Comparison of ENCODE assay signal across 8 cellular contexts in the genomic region with DNA sequence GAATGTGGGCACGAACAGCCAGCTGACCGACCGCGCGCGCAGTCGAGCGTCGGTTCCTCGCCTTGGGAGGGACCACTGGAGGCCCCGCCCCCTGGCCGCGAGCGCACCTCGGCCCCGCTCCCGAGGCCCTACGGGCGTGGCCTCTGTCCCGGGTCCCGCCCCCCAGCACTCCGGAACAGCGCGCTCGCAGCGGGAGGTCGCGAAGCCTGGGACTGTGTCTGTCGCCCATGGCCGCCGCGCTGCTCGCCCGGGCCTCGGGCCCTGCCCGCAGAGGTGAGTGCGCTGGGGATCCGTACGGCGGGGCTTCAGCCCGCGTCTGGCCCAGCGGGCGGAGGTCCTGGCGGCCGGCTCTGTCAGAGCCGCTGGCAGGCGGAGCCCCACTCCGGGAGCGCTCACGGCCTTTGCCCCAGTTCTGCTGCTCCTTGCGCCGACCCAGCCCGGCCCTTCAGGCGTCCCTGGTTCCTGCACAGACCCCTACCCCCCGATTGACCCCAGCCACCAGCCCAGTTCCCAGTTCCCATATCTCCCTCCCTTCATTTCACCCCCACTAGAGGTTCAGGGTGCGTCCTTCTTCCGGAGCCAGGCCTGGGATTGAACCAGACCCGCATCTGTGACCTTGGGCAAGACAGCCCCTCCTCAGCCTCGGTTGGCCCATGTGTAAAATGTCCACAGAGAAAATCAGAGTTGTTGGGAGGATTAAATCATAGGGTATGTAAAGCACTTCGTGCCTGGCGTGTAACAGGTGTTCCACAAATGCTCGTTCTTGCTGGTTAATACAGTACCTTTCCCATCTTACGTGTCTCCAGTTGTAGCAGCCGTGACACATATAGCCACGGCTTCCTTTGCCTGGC. TPM values are rescaled to one million over a fixed set of nuclear protein-coding genes. Genes with fewer than 3 reads are reported as not detected.
DNase-seq lines count a peak whose midpoint lies in the region; ATAC-seq and TF ChIP-seq lines count a peak whose summit lies in the region.

Gene ACADS, plus strand, starts transcription at position 168 of the 851 bp plus-strand sequence. Its CDS starts 60 bp downstream, at position 228.

- H3K9me3 ChIP-seq in HUES6 (ENCODE audit: control insufficient read depth, insufficient read depth, low read depth, low read length) (no peaks in the 10 kb centered on the region), OCI-LY7 (ENCODE audit: low read length) (no peaks in the 10 kb centered on the region), mucosa of rectum (ENCODE audit: control insufficient read depth in 2 of 2, low read length in 2 of 2) (no peaks in the 10 kb centered on the region)

- no peaks in the 10 kb centered on the region for H3K79me2 ChIP-seq in OCI-LY7 (ENCODE audit: insufficient read depth, low read depth, low read length)

- H3K4me3 ChIP-seq in HUES6 (ENCODE audit: low read depth, low read length), result peak within 1 kb of the TSS; percentile 72
- peak within 1 kb of the TSS; percentile 64 for H3K4me3 ChIP-seq in OCI-LY7 (ENCODE audit: low read depth, low read length, poor library complexity, severe bottlenecking)
- peak within 1 kb of the TSS; percentile 74 to 84 for H3K4me3 ChIP-seq in mucosa of rectum (ENCODE audit: low read length in 2 of 2)

- H3K4me2 ChIP-seq in OCI-LY7 (ENCODE audit: low read length), result peak within 1 kb of the TSS; percentile 69

- ATAC-seq in GM21423 (IDR thresholded peaks at IDR 0.05; ENCODE audit: unreplicated experiment), result peak; percentile 96

- H3K36me3 ChIP-seq in HUES6 (ENCODE audit: control insufficient read depth, insufficient read depth, low read length) (peaks cover 34% of the 10 kb centered on the region), OCI-LY7 (ENCODE audit: insufficient read depth, low read length) (peaks cover 38% of the 10 kb centered on the region), mucosa of rectum (ENCODE audit: control insufficient read depth in 2 of 2, insufficient read depth in 2 of 2, low read length in 2 of 2) (peaks cover 29 to 47% of the 10 kb centered on the region in 2 donors)

- peaks cover 11% of the 10 kb centered on the region; the same call in 1 of the 2 replicates for H3K4me1 ChIP-seq in HUES6 (ENCODE audit: control insufficient read depth, insufficient read depth, low read length)
- peaks cover 33% of the 10 kb centered on the region for H3K4me1 ChIP-seq in OCI-LY7 (ENCODE audit: insufficient read depth, low read length, poor library complexity, severe bottlenecking)
- peaks cover 19 to 20% of the 10 kb centered on the region in 2 donors for H3K4me1 ChIP-seq in mucosa of rectum (ENCODE audit: control insufficient read depth in 2 of 2, insufficient read depth in 2 of 2, low read length in 2 of 2)

- TF ChIP-seq POLR2A in erythroblast (IDR thresholded peaks at IDR 0.05; ENCODE audit: low read length), result peak; percentile 71

- intact Hi-C loops in OCI-LY7 (cut with micrococcal nuclease; ENCODE audit: unreplicated experiment), result loop anchor here (5.0 to 10.0 kb wide), 3 partner anchors 144 to 291 kb away; partner anchors contain the start of genes COX6A1 and POP5

- TF ChIP-seq CTCF in OCI-LY7 (conservative IDR thresholded peaks at IDR 0.05; ENCODE audit: low read length), result no peak

- CTCF ChIA-PET in OCI-LY7 (lab: Charles Lee; ENCODE audit: unreplicated experiment), result no interaction called here

- POLR2A ChIA-PET in OCI-LY7 (lab: Charles Lee), result interaction anchor here (0.6 kb wide), 1 partner anchor 15 kb away, joined by 3 read pairs; no protein-coding TSS in a partner anchor

- H2AFZ ChIP-seq in OCI-LY7 (ENCODE audit: low read length), result peak within 1 kb of the TSS; percentile 48; the same call in 1 of the 2 replicates

- H3K9ac ChIP-seq in HUES6 (ENCODE audit: low read length) (peak within 1 kb of the TSS; percentile 38), mucosa of rectum (ENCODE audit: low read depth in 1 of 2, low read length in 2 of 2) (peak within 1 kb of the TSS; percentile 85 to 89)

- no peaks in the 10 kb centered on the region for H4K20me1 ChIP-seq in OCI-LY7 (ENCODE audit: insufficient read depth, low read length)

- no peaks in the 10 kb centered on the region for H3K9me2 ChIP-seq in OCI-LY7 (ENCODE audit: insufficient read depth, low read length)

- BruUV-seq in OCI-LY7 (replicated peaks; lab: Mats Ljungman, UMichigan), result no TSS peak

- DNase-seq in D341Med (ENCODE audit: low spot score), result peak; percentile 98
- DNase-seq in OCI-LY7 (ENCODE audit: low spot score), result peak; percentile 90
- peak; percentile 82 for DNase-seq in activated T-cell treated with anti-CD3 and anti-CD28 coated beads for 24 hours (ENCODE audit: low read depth)
- peak; percentile 88 to 93 for DNase-seq in erythroblast (lab: John Stamatoyannopoulos, UW)
- peak; percentile 72 for DNase-seq in stimulated activated CD8-positive, alpha-beta memory T cell treated with anti-CD3 and anti-CD28 coated beads, Interleukin-4, amount 100 ng/mL, for 4 hours (ENCODE audit: low read depth in 2 of 2, low spot score in 1 of 2)

- H3K27ac ChIP-seq in HUES6 (ENCODE audit: low read depth, low read length) (no peak within 1 kb of the TSS), OCI-LY7 (ENCODE audit: low read depth, low read length, poor library complexity, severe bottlenecking) (no peak within 1 kb of the TSS), mucosa of rectum (ENCODE audit: low read depth in 2 of 2, low read length in 2 of 2) (peak within 1 kb of the TSS; percentile 82 to 83)

- H3K27me3 ChIP-seq in HUES6 (ENCODE audit: control insufficient read depth, insufficient read depth, low read length) (0 out of 2 replicates have a peak, but pooled peaks cover 6% of the 10 kb centered on the region), mucosa of rectum (ENCODE audit: control insufficient read depth in 2 of 2, insufficient read depth in 2 of 2, low read length in 2 of 2) (no peaks in the 10 kb centered on the region)

RNA-seq across cellular contexts. Expression of gene ACADS, which starts in this region (rescaled TPM):
- total RNA-seq in OCI-LY7 (2014; rRNA removed; shearing (Covaris generic)), result 7.7 and 8.8 TPM in 2 replicates
- 11.2 and 14.5 TPM in 2 replicates for total RNA-seq in OCI-LY7 (2022)

Comparison
In these comparisons a context has a peak if more than half of its experiments do, and no peak if none do; other contexts are left out.
1. H3K27ac ChIP-seq: peak in mucosa of rectum (2 of 2); none in HUES6 (single experiment) and OCI-LY7 (single experiment).
2. Peak in every context shown above with its lines, with median percentiles within 50 percentile points of each other: DNase-seq and H3K4me3 ChIP-seq.